Comparison of ENCODE assay signal across 21 cellular contexts in genomic region chr12:39427360-39427808, GRCh38. TPM values are rescaled to one million over a fixed set of nuclear protein-coding genes. Genes with fewer than 3 reads are reported as not detected.
A peak's percentile ranks its signal among the peaks of the same experiment; 100 is the strongest.
DNase-seq lines count a peak whose midpoint lies in the region; ATAC-seq and TF ChIP-seq lines count a peak whose summit lies in the region.
"Had no signal": no experiment of that assay in that cellular context is flagged by ENCODE, and none has a peak within 500 bp of the region (broad histone marks: within the 10 kb centered on the region; RNA-seq: fewer than 3 reads in every experiment).

No MANE protein-coding gene starts in this region.

- H3K36me3 ChIP-seq in adipocyte (ENCODE audit: control insufficient read depth, insufficient read depth, low read length, severe bottlenecking) (no peaks in the 10 kb centered on the region), right lobe of liver (no peaks in the 10 kb centered on the region)
- H3K36me3 ChIP-seq: MG63, neutrophil had no signal

- H3K4me1 ChIP-seq in adipocyte (ENCODE audit: control insufficient read depth, insufficient read depth, low read length) = no peaks in the 10 kb centered on the region
- H3K4me1 ChIP-seq in right lobe of liver = peaks cover 0 to 30% (median 8%) of the 10 kb centered on the region in 4 donors

- no peak for TF ChIP-seq CTCF in right lobe of liver (IDR thresholded peaks at IDR 0.05)

- no peaks in the 10 kb centered on the region for H3K27me3 ChIP-seq in adipocyte (replicated peaks; ENCODE audit: control insufficient read depth, insufficient read depth, low read length)
- H3K27me3 ChIP-seq in right lobe of liver = no peaks in the 10 kb centered on the region
- H3K27me3 ChIP-seq: dorsolateral prefrontal cortex, MG63, neutrophil had no signal

- H3K9me3 ChIP-seq in adipocyte (ENCODE audit: control insufficient read depth, low read length) (no peaks in the 10 kb centered on the region), right lobe of liver (no peaks in the 10 kb centered on the region)
- H3K9me3 ChIP-seq: MG63, neutrophil had no signal

- no peak overlapping the region for H3K9ac ChIP-seq in adipocyte (ENCODE audit: low read length)

- no peak overlapping the region for H3K4me3 ChIP-seq in adipocyte (ENCODE audit: low read length)
- no peak overlapping the region for H3K4me3 ChIP-seq in right lobe of liver
- H3K4me3 ChIP-seq: dorsolateral prefrontal cortex, MG63 had no signal

- no peak for TF ChIP-seq POLR2A in right lobe of liver (IDR thresholded peaks at IDR 0.05)

- ATAC-seq in right lobe of liver (peak; percentile 43 to 84 (median 64)), GM21825 (IDR thresholded peaks at IDR 0.05; ENCODE audit: unreplicated experiment) (no peak)

- intact Hi-C loops in right lobe of liver (cut with DNase I) = no loop called here

- peak overlapping the region in 1 of 3 donors; percentile 11 for H3K27ac ChIP-seq in right lobe of liver
- H3K27ac ChIP-seq: dorsolateral prefrontal cortex, neutrophil had no signal

- DNase-seq in HCEC 1CT (peak; percentile 58), adipocyte (ENCODE audit: low read depth) (peak; percentile 38), fibroblast of gingiva (ENCODE audit: low read depth) (peak; percentile 45), right lobe of liver (no peak), NCI-H2196 treated with DMSO at 0.1 percent for 48 hours (lab: John Stamatoyannopoulos, UW; ENCODE audit: unreplicated experiment) (no peak)
- DNase-seq in activated CD4-positive, CD25-positive, alpha-beta regulatory T cell (lab: John Stamatoyannopoulos, UW) = no peak
- DNase-seq: activated CD4-positive, alpha-beta memory T cell treated with anti-CD3 and anti-CD28 coated beads, Interleukin-2, amount 10 ng/mL, durations not matched to agents 7 days and 5 days; activated CD4-positive, alpha-beta T cell treated with anti-CD3 and anti-CD28 coated beads for 1 hour; activated effector memory CD4-positive, alpha-beta T cell treated with Interleukin-2 at 50 U/mL for 16 hours; activated naive CD8-positive, alpha-beta T cell treated with anti-CD3 and anti-CD28 coated beads, Interleukin-2, amount 10 ng/mL, durations not matched to agents 7 days and 5 days; cerebellar nuclear complex; dorsolateral prefrontal cortex; NCI-H1105 treated with DMSO at 0.1 percent for 48 hours; NCI-H2029 treated with DMSO at 0.1 percent for 48 hours; NCI-H2227 treated with DMSO at 0.1 percent for 48 hours; NCI-H69; stimulated activated CD4-positive, alpha-beta T cell treated with anti-CD3 and anti-CD28 coated beads, Interleukin-15, amount 100 ng/mL, for 24 hours; stimulated activated naive CD4-positive, alpha-beta T cell treated with Interleukin-2 at 50 U/mL for 16 hours had no signal

- WGBS in right lobe of liver (ENCODE audit: insufficient coverage, low coverage, low lambda C conversion rate, missing lambda C conversion rate) = 27% methylated on average over 3 of the region's 3 CpGs

RNA-seq across cellular contexts. Expression of gene KIF21A, which starts 15.5 kb away (rescaled TPM):
- 10 to 100 TPM; 18.4 to 32.9 (median 27.8) TPM for total RNA-seq in right lobe of liver

Comparison
In these comparisons a context has a peak if more than half of its experiments do, and no peak if none do; other contexts are left out.
1. DNase-seq: peak in HCEC 1CT (single experiment), adipocyte (single experiment) and fibroblast of gingiva (single experiment); none in right lobe of liver (0 of 3), NCI-H2196 treated with DMSO at 0.1 percent for 48 hours (single experiment) and activated CD4-positive, CD25-positive, alpha-beta regulatory T cell (0 of 4).